1 cellular context compared by ENCODE assay signal in the genomic region with DNA sequence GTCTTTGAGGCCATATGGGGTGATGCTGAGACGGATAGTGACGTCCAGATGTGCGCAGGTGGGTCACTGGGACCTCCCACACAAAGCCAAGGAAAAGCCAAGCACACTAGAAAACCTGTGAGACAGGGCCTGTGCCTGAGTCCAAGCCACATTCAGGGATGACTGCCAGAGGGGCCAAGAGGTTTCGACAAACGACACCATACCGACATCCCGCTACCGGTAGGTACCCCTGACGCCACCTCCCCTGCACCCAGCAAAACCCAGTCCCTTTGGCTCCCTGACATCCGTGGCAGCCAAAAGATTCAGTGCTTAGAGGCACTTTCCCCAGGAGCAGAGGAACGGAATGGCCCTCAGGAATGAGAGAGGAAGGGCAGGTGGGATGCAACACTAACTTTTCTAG.
A peak's percentile ranks its signal among the peaks of the same experiment; 100 is the strongest.
TF ChIP-seq lines count a peak whose summit lies in the region.

No MANE protein-coding gene starts in this region.

TF ChIP-seq in HepG2, 621 proteins besides CTCF, POLR2A, EP300 and RAD21:
- TF ChIP-seq, protein P1, sequence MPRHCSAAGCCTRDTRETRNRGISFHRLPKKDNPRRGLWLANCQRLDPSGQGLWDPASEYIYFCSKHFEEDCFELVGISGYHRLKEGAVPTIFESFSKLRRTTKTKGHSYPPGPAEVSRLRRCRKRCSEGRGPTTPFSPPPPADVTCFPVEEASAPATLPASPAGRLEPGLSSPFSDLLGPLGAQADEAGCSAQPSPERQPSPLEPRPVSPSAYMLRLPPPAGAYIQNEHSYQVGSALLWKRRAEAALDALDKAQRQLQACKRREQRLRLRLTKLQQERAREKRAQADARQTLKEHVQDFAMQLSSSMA (CRISPR knock-in tag; IDR thresholded peaks at IDR 0.05) = 0 out of 2 replicates have a peak, but pooled peaks have one; percentile 9
TF ChIP-seq in HepG2: peak in this region for 1; not testable (repeated sequence) for 620.
